31 cellular contexts compared by ENCODE assay signal in genomic region chr7:48429117-48429516, GRCh38.
"Had no signal": no experiment of that assay in that cellular context is flagged by ENCODE, and none has a peak within 500 bp of the region (broad histone marks: within the 10 kb centered on the region; RNA-seq: fewer than 3 reads in every experiment).

No MANE protein-coding gene starts in this region.

- H3K27ac ChIP-seq: brain microvascular endothelial cell, esophagus muscularis mucosa, gastroesophageal sphincter, heart right ventricle, WERI-Rb-1 had no signal

- H3K27me3 ChIP-seq: brain microvascular endothelial cell, esophagus muscularis mucosa, gastroesophageal sphincter, heart right ventricle had no signal

- ATAC-seq: activated CD4-positive, CD25-positive, alpha-beta regulatory T cell treated with anti-CD3 and anti-CD28 coated beads, Interleukin-2, amount 50 U/mL, for 24 hours; activated CD8-positive, alpha-beta T cell treated with anti-CD3 and anti-CD28 coated beads for 36 hours; activated T-cell treated with anti-CD3 and anti-CD28 coated beads, Interleukin-2, amount 50 U/mL, for 4 hours; activated T-helper 17 cell treated with anti-CD3 and anti-CD28 coated beads, Interleukin-2, amount 50 U/mL, for 72 hours; effector memory CD8-positive, alpha-beta T cell; gastroesophageal sphincter; heart right ventricle; T-helper 17 cell had no signal

- H3K36me3 ChIP-seq: brain microvascular endothelial cell, esophagus muscularis mucosa, gastroesophageal sphincter, heart right ventricle, WERI-Rb-1 had no signal

- H3K4me1 ChIP-seq: esophagus muscularis mucosa, gastroesophageal sphincter, heart right ventricle had no signal

- DNase-seq: activated B cell treated with CpG ODN at 0.5 μM for 24 hours; activated CD4-positive, alpha-beta T cell treated with anti-CD3 and anti-CD28 coated beads for 48 hours; activated CD4-positive, alpha-beta T cell treated with anti-CD3 and anti-CD28 coated beads, Interleukin-2, amount 50 U/mL, for 1 hour; activated CD4-positive, alpha-beta T cell treated with anti-CD3 and anti-CD28 coated beads, Interleukin-2, amount 50 U/mL, for 48 hours; activated CD8-positive, alpha-beta memory T cell treated with anti-CD3 and anti-CD28 coated beads for 24 hours; activated CD8-positive, alpha-beta T cell treated with anti-CD3 and anti-CD28 coated beads for 36 hours; activated effector memory CD4-positive, alpha-beta T cell treated with Interleukin-2 at 50 U/mL for 16 hours; activated gamma-delta T cell treated with Interleukin-2 at 50 U/mL for 16 hours; activated naive CD4-positive, alpha-beta T cell treated with anti-CD3 and anti-CD28 coated beads, Interleukin-2, amount 50 U/mL, for 16 hours; activated naive CD4-positive, alpha-beta T cell treated with Interleukin-2 at 50 U/mL for 16 hours; activated T-cell treated with anti-CD3 and anti-CD28 coated beads, Interleukin-2, amount 50 U/mL, for 4 hours; amniotic stem cell; anterior cingulate cortex; brain microvascular endothelial cell; caudate nucleus; cortex of kidney; dermis blood vessel endothelial cell; effector CD4-positive, alpha-beta T cell; effector memory CD8-positive, alpha-beta T cell; erythroblast; foreskin melanocyte; heart right ventricle; T-helper 17 cell; T1000; WERI-Rb-1 had no signal

- FAIRE-seq: astrocyte, colon had no signal

- H3K9me3 ChIP-seq: esophagus muscularis mucosa, gastroesophageal sphincter had no signal

- H3K4me3 ChIP-seq: esophagus muscularis mucosa, gastroesophageal sphincter, heart right ventricle had no signal
